Comparison of ENCODE assay signal across 8 cellular contexts in genomic region chr10:112376578-112376855, GRCh38. TPM values are rescaled to one million over a fixed set of nuclear protein-coding genes. Genes with fewer than 3 reads are reported as not detected.
DNase-seq lines count a peak whose midpoint lies in the region; ATAC-seq and TF ChIP-seq lines count a peak whose summit lies in the region.

No MANE protein-coding gene starts in this region.

- H3K36me3 Mint-ChIP-seq in activated B cell treated with CpG ODN at 0.5 μM for 24 hours (ENCODE audit: low read depth) (peaks cover 33% of the 10 kb centered on the region), nephron progenitor cell (ENCODE audit: low read depth) (no peaks in the 10 kb centered on the region)

- CTCF ChIA-PET in activated B cell treated with CpG ODN at 0.5 μM for 24 hours (lab: Charles Lee), result no interaction called here

- no peaks in the 10 kb centered on the region for H3K27me3 Mint-ChIP-seq in activated B cell treated with CpG ODN at 0.5 μM for 24 hours
- H3K27me3 Mint-ChIP-seq in nephron progenitor cell (ENCODE audit: low read depth, poor library complexity), result no peaks in the 10 kb centered on the region

- POLR2A ChIA-PET in activated B cell treated with CpG ODN at 0.5 μM for 24 hours (lab: Charles Lee), result interaction anchor here (0.6 to 2.5 kb wide), 5 partner anchors 9 to 193 kb away, joined by 3 to 21 read pairs (median 5); partner anchors contain the start of genes GPAM, VTI1A and ZDHHC6

- TF ChIP-seq CTCF in activated B cell treated with CpG ODN at 0.5 μM for 24 hours (IDR thresholded peaks at IDR 0.05) (no peak), nephron progenitor cell (IDR thresholded peaks at IDR 0.05) (no peak)

- peaks cover 65% of the 10 kb centered on the region for H3K4me1 Mint-ChIP-seq in activated B cell treated with CpG ODN at 0.5 μM for 24 hours
- peaks cover 27% of the 10 kb centered on the region for H3K4me1 Mint-ChIP-seq in nephron progenitor cell

- no peaks in the 10 kb centered on the region for H3K9me3 Mint-ChIP-seq in activated B cell treated with CpG ODN at 0.5 μM for 24 hours
- peaks cover 6% of the 10 kb centered on the region for H3K9me3 Mint-ChIP-seq in nephron progenitor cell

- peak overlapping the region; percentile 100 for H3K4me3 Mint-ChIP-seq in activated B cell treated with CpG ODN at 0.5 μM for 24 hours
- no peak overlapping the region for H3K4me3 Mint-ChIP-seq in nephron progenitor cell

- ATAC-seq in GM18909 (IDR thresholded peaks at IDR 0.05; ENCODE audit: poor library complexity, unreplicated experiment), result peak; percentile 31
- ATAC-seq in HG02840 (IDR thresholded peaks at IDR 0.05; ENCODE audit: low FRiP score, unreplicated experiment), result peak; percentile 26
- ATAC-seq in activated B cell treated with CpG ODN at 0.5 μM for 24 hours (ENCODE audit: low read depth), result peak; percentile 30

- intact Hi-C loops in activated B cell treated with CpG ODN at 0.5 μM for 24 hours (cut with micrococcal nuclease), result loop anchor here (1.0 to 10.0 kb wide), 5 partner anchors 71 to 1798 kb away; partner anchors contain the start of genes CCDC186, DCLRE1A, NHLRC2 and TDRD1

- H3K27ac Mint-ChIP-seq in activated B cell treated with CpG ODN at 0.5 μM for 24 hours (peak overlapping the region; percentile 99), nephron progenitor cell (no peak overlapping the region)

- DNase-seq in activated B cell treated with CpG ODN at 0.5 μM for 24 hours (no peak), mesenteric fat pad (ENCODE audit: low spot score) (peak; percentile 71), globus pallidus (ENCODE audit: low spot score) (no peak), nephron progenitor cell (no peak)
- no peak for DNase-seq in activated effector memory CD4-positive, alpha-beta T cell treated with anti-CD3 and anti-CD28 coated beads, Interleukin-2, amount 50 U/mL, for 16 hours
- no peak for DNase-seq in effector CD4-positive, alpha-beta T cell

RNA-seq across cellular contexts. Expression of gene ACSL5, which starts 2.6 kb away (rescaled TPM):
- total RNA-seq in activated B cell treated with CpG ODN at 0.5 μM for 24 hours (50.8 and 53.5 TPM in 2 replicates), mesenteric fat pad (41.9 TPM)
